Comparison of ENCODE assay signal across 9 cellular contexts in genomic region chr11:76153609-76153949, GRCh38. TPM values are rescaled to one million over a fixed set of nuclear protein-coding genes. Genes with fewer than 3 reads are reported as not detected.
A peak's percentile ranks its signal among the peaks of the same experiment; 100 is the strongest.
DNase-seq lines count a peak whose midpoint lies in the region; ATAC-seq and TF ChIP-seq lines count a peak whose summit lies in the region.
"Had no signal": no experiment of that assay in that cellular context is flagged by ENCODE, and none has a peak within 500 bp of the region (broad histone marks: within the 10 kb centered on the region; RNA-seq: fewer than 3 reads in every experiment).

No MANE protein-coding gene starts in this region.

- H3K36me3 ChIP-seq in H7 (replicated peaks; ENCODE audit: control insufficient read depth, insufficient read depth, low read length) (no peaks in the 10 kb centered on the region), brain microvascular endothelial cell (replicated peaks) (no peaks in the 10 kb centered on the region), MG63 (no peaks in the 10 kb centered on the region)
- H3K36me3 ChIP-seq: upper lobe of left lung had no signal

- POLR2A ChIA-PET in CD4-positive, alpha-beta T cell (lab: Charles Lee): no interaction called here

- H3K27ac Mint-ChIP-seq in CD4-positive, alpha-beta T cell: no peak overlapping the region
- peak overlapping the region in 5 of 6 donors; percentile 16 to 88 (median 77) for H3K27ac Mint-ChIP-seq in naive B cell

- H3K36me3 Mint-ChIP-seq in CD4-positive, alpha-beta T cell (ENCODE audit: low read depth): no peaks in the 10 kb centered on the region
- H3K36me3 Mint-ChIP-seq in naive B cell: no peaks in the 10 kb centered on the region

- H3K4me3 ChIP-seq in H7 (ENCODE audit: insufficient read depth, low read depth, low read length): no peak overlapping the region
- no peak overlapping the region for H3K4me3 ChIP-seq in brain microvascular endothelial cell (ENCODE audit: low read depth, low read length)
- H3K4me3 ChIP-seq in MG63: no peak overlapping the region
- H3K4me3 ChIP-seq: upper lobe of left lung had no signal

- H3K27ac ChIP-seq in CD4-positive, alpha-beta T cell (ENCODE audit: low read depth, low read length): no peak overlapping the region
- no peak overlapping the region for H3K27ac ChIP-seq in brain microvascular endothelial cell
- H3K27ac ChIP-seq: upper lobe of left lung had no signal

- no peaks in the 10 kb centered on the region for H3K9me3 Mint-ChIP-seq in CD4-positive, alpha-beta T cell
- H3K9me3 Mint-ChIP-seq in naive B cell: peaks cover 0 to 1% (median 0%) of the 10 kb centered on the region in 7 donors

- H3K27me3 ChIP-seq in CD4-positive, alpha-beta T cell (ENCODE audit: control insufficient read depth, insufficient read depth, low read length): no peaks in the 10 kb centered on the region
- H3K27me3 ChIP-seq in H7 (ENCODE audit: control insufficient read depth, insufficient read depth, low read length): peaks cover 4% of the 10 kb centered on the region
- H3K27me3 ChIP-seq in brain microvascular endothelial cell (replicated peaks): no peaks in the 10 kb centered on the region
- H3K27me3 ChIP-seq in MG63: no peaks in the 10 kb centered on the region
- H3K27me3 ChIP-seq: upper lobe of left lung had no signal

- H3K4me3 Mint-ChIP-seq in CD4-positive, alpha-beta T cell: peak overlapping the region; percentile 1
- peak overlapping the region in 5 of 8 donors; percentile 68 to 87 (median 82) for H3K4me3 Mint-ChIP-seq in naive B cell

- in situ Hi-C loops in brain microvascular endothelial cell (cut with HindIII; ENCODE audit: low pct_ligation_motif_present, low sequenced_read_pairs): no loop called here

- no peak for TF ChIP-seq CTCF in CD4-positive, alpha-beta T cell (IDR thresholded peaks at IDR 0.05)
- TF ChIP-seq CTCF in brain microvascular endothelial cell (IDR thresholded peaks at IDR 0.05; ENCODE audit: low read depth, low read length, missing control alignments): no peak

- H3K9me3 ChIP-seq in CD4-positive, alpha-beta T cell (ENCODE audit: control insufficient read depth, low read length): no peaks in the 10 kb centered on the region
- H3K9me3 ChIP-seq in MG63: no peaks in the 10 kb centered on the region
- H3K9me3 ChIP-seq: upper lobe of left lung had no signal

- H3K27me3 Mint-ChIP-seq in CD4-positive, alpha-beta T cell: no peaks in the 10 kb centered on the region
- peaks cover 5 to 16% (median 8%) of the 10 kb centered on the region in 3 donors for H3K27me3 Mint-ChIP-seq in naive B cell

- ATAC-seq in CD4-positive, alpha-beta T cell (ENCODE audit: poor library complexity): no peak
- ATAC-seq in naive B cell (ENCODE audit: low read depth in 2 of 2) (no peak), HG03342 (IDR thresholded peaks at IDR 0.05; ENCODE audit: unreplicated experiment) (no peak), HG02798 (IDR thresholded peaks at IDR 0.05; ENCODE audit: poor library complexity, unreplicated experiment) (no peak), GM21526 (IDR thresholded peaks at IDR 0.05; ENCODE audit: low FRiP score, unreplicated experiment) (no peak)

- DNase-seq in CD4-positive, alpha-beta T cell: no peak
- peak; percentile 47 for DNase-seq in H7
- DNase-seq in brain microvascular endothelial cell: peak; percentile 19
- DNase-seq in naive B cell: no peak
- DNase-seq in MG63: no peak
- DNase-seq: upper lobe of left lung had no signal

- H3K4me1 Mint-ChIP-seq in CD4-positive, alpha-beta T cell (ENCODE audit: low read depth): peaks cover 23% of the 10 kb centered on the region
- peaks cover 19 to 29% (median 28%) of the 10 kb centered on the region in 3 donors for H3K4me1 Mint-ChIP-seq in naive B cell

- intact Hi-C loops in CD4-positive, alpha-beta T cell (cut with DNase I, micrococcal nuclease): loop anchor here in 1 of 2 experiments (1.0 to 2.0 kb wide), 2 partner anchors 259 to 351 kb away; no protein-coding TSS in a partner anchor

- CTCF ChIA-PET in CD4-positive, alpha-beta T cell (lab: Charles Lee): no interaction called here

RNA-seq across cellular contexts. Expression of gene WNT11, which starts 52.7 kb away (rescaled TPM):
- 1 to 10 TPM in 1 of 2 experiments, under 1 TPM in 1; 0.30 to 1.2 TPM for total RNA-seq in CD4-positive, alpha-beta T cell
- total RNA-seq in H7 (2014; rRNA removed; shearing (Covaris generic)): 1.0 and 1.2 TPM in 2 replicates
- under 1 TPM in 1 of 6 donors, not detected in 5; 0.13 TPM for polyA plus RNA-seq in naive B cell (ENCODE audit: low read depth in 6 of 6)
- total RNA-seq in MG63 (2014; rRNA removed; shearing (Covaris generic); ENCODE audit: low replicate concordance): not detected in 2 replicates

Comparison
In these comparisons a context has a peak if more than half of its experiments do, and no peak if none do; other contexts are left out.
1. DNase-seq: peak in H7 (single experiment) and brain microvascular endothelial cell (single experiment); none in CD4-positive, alpha-beta T cell (0 of 10), naive B cell (single experiment) and MG63 (single experiment).